1 cellular context compared by ENCODE assay signal in the genomic region with DNA sequence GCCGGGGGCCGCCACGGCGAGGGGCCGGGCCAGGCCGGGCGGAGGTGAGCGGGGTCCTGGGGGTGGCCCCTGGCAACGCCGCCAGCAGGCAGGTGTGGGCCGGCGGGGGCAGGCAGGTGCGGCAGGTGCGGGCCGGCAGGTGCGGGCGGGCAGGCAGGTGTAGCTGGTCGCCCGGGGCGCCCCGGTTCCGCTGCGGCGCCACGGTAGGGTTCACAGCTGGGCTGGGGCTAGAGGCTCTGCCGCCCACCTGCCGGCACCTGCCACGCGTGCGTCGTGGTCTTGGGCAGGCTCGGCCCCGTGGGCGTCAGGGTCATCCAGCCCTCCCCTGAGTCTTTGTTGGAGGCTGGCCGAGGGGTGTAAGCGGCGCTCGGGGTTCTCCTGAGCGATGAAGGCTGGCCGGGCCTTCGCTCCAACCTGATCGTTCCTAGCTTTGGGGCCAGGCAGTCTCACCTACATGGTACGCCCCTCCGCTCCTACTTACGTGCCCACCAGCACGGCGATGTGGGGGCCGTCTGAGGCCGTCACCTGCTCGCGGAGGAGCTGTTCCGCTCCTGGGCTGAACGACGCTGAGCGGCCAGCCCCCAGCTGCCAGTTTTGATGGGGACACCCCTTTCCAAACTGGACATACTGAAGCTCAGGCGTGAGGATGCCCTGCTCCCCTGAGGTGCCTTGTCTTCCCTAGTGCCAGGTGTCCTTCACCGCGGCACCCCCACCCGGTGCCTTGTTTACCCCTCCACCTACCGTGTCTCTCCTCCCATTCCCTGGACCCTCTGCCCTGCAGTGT.
A peak's percentile ranks its signal among the peaks of the same experiment; 100 is the strongest.
TF ChIP-seq lines count a peak whose summit lies in the region.

No MANE protein-coding gene starts in this region.

TF ChIP-seq in K562, 482 proteins besides CTCF, POLR2A, EP300 and RAD21 (continued from another document and continues in another):
- TF ChIP-seq, protein P1, sequence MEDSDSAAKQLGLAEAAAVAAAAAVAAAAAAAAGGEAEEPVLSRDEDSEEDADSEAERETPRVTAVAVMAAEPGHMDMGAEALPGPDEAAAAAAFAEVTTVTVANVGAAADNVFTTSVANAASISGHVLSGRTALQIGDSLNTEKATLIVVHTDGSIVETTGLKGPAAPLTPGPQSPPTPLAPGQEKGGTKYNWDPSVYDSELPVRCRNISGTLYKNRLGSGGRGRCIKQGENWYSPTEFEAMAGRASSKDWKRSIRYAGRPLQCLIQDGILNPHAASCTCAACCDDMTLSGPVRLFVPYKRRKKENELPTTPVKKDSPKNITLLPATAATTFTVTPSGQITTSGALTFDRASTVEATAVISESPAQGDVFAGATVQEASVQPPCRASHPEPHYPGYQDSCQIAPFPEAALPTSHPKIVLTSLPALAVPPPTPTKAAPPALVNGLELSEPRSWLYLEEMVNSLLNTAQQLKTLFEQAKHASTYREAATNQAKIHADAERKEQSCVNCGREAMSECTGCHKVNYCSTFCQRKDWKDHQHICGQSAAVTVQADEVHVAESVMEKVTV (CRISPR knock-in tag; IDR thresholded peaks at IDR 0.05), result no peak
- TF ChIP-seq POLR2B (IDR thresholded peaks at IDR 0.05; ENCODE audit: low read depth, partially characterized antibody), result no peak
- TF ChIP-seq, protein P2, sequence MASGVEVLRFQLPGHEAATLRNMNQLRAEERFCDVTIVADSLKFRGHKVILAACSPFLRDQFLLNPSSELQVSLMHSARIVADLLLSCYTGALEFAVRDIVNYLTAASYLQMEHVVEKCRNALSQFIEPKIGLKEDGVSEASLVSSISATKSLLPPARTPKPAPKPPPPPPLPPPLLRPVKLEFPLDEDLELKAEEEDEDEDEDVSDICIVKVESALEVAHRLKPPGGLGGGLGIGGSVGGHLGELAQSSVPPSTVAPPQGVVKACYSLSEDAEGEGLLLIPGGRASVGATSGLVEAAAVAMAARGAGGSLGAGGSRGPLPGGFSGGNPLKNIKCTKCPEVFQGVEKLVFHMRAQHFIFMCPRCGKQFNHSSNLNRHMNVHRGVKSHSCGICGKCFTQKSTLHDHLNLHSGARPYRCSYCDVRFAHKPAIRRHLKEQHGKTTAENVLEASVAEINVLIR (CRISPR knock-in tag; IDR thresholded peaks at IDR 0.05), result no peak
- no peak for TF ChIP-seq SOX6 (IDR thresholded peaks at IDR 0.05)
- peak; percentile 47 for TF ChIP-seq RBM22 (IDR thresholded peaks at IDR 0.05; ENCODE audit: low read depth, low read length, poor library complexity, severe bottlenecking)
- TF ChIP-seq, protein P3, sequence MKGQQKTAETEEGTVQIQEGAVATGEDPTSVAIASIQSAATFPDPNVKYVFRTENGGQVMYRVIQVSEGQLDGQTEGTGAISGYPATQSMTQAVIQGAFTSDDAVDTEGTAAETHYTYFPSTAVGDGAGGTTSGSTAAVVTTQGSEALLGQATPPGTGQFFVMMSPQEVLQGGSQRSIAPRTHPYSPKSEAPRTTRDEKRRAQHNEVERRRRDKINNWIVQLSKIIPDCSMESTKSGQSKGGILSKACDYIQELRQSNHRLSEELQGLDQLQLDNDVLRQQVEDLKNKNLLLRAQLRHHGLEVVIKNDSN (CRISPR knock-in tag; IDR thresholded peaks at IDR 0.05), result no peak
- no peak for TF ChIP-seq ZNF143 (CRISPR knock-in tag; IDR thresholded peaks at IDR 0.05)
- no peak for TF ChIP-seq NR1H2 (CRISPR knock-in tag; IDR thresholded peaks at IDR 0.05)
- peak in 1 of 2 experiments; percentile 51; a peak in 1 of 4 replicates for TF ChIP-seq NONO (IDR thresholded peaks at IDR 0.05; ENCODE audit: low read depth in 2 of 2, low read length in 1 of 2)
- no peak for TF ChIP-seq ELF4 (CRISPR knock-in tag; IDR thresholded peaks at IDR 0.05)
- no peak for TF ChIP-seq SLC30A9 (CRISPR knock-in tag; IDR thresholded peaks at IDR 0.05)
- TF ChIP-seq HDAC2 (IDR thresholded peaks at IDR 0.05), result no peak
- TF ChIP-seq, protein P4, sequence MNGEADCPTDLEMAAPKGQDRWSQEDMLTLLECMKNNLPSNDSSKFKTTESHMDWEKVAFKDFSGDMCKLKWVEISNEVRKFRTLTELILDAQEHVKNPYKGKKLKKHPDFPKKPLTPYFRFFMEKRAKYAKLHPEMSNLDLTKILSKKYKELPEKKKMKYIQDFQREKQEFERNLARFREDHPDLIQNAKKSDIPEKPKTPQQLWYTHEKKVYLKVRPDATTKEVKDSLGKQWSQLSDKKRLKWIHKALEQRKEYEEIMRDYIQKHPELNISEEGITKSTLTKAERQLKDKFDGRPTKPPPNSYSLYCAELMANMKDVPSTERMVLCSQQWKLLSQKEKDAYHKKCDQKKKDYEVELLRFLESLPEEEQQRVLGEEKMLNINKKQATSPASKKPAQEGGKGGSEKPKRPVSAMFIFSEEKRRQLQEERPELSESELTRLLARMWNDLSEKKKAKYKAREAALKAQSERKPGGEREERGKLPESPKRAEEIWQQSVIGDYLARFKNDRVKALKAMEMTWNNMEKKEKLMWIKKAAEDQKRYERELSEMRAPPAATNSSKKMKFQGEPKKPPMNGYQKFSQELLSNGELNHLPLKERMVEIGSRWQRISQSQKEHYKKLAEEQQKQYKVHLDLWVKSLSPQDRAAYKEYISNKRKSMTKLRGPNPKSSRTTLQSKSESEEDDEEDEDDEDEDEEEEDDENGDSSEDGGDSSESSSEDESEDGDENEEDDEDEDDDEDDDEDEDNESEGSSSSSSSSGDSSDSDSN (IDR thresholded peaks at IDR 0.05; ENCODE audit: borderline replicate concordance in 1 of 2, low read depth in 2 of 2, low read length in 2 of 2), result no peak
- 0 out of 2 replicates have a peak, but pooled peaks have one; percentile 1 for TF ChIP-seq MBD2 (IDR thresholded peaks at IDR 0.05; ENCODE audit: borderline replicate concordance, low read depth)
- no peak for TF ChIP-seq PURB (CRISPR knock-in tag; IDR thresholded peaks at IDR 0.05; ENCODE audit: low read depth)
- TF ChIP-seq SIN3A (IDR thresholded peaks at IDR 0.05; ENCODE audit: borderline replicate concordance in 2 of 2, control insufficient read depth in 1 of 2, low read depth in 2 of 2, low read length in 2 of 2), result peak in 1 of 2 experiments; percentile 29; a peak in 1 of 4 replicates
- no peak for TF ChIP-seq SMARCA4 (IDR thresholded peaks at IDR 0.05)
- TF ChIP-seq C11orf30 (IDR thresholded peaks at IDR 0.05; ENCODE audit: low read depth), result no peak
- TF ChIP-seq, protein P5, sequence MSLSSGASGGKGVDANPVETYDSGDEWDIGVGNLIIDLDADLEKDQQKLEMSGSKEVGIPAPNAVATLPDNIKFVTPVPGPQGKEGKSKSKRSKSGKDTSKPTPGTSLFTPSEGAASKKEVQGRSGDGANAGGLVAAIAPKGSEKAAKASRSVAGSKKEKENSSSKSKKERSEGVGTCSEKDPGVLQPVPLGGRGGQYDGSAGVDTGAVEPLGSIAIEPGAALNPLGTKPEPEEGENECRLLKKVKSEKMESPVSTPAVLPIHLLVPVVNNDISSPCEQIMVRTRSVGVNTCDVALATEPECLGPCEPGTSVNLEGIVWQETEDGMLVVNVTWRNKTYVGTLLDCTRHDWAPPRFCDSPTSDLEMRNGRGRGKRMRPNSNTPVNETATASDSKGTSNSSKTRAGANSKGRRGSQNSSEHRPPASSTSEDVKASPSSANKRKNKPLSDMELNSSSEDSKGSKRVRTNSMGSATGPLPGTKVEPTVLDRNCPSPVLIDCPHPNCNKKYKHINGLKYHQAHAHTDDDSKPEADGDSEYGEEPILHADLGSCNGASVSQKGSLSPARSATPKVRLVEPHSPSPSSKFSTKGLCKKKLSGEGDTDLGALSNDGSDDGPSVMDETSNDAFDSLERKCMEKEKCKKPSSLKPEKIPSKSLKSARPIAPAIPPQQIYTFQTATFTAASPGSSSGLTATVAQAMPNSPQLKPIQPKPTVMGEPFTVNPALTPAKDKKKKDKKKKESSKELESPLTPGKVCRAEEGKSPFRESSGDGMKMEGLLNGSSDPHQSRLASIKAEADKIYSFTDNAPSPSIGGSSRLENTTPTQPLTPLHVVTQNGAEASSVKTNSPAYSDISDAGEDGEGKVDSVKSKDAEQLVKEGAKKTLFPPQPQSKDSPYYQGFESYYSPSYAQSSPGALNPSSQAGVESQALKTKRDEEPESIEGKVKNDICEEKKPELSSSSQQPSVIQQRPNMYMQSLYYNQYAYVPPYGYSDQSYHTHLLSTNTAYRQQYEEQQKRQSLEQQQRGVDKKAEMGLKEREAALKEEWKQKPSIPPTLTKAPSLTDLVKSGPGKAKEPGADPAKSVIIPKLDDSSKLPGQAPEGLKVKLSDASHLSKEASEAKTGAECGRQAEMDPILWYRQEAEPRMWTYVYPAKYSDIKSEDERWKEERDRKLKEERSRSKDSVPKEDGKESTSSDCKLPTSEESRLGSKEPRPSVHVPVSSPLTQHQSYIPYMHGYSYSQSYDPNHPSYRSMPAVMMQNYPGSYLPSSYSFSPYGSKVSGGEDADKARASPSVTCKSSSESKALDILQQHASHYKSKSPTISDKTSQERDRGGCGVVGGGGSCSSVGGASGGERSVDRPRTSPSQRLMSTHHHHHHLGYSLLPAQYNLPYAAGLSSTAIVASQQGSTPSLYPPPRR (CRISPR knock-in tag; IDR thresholded peaks at IDR 0.05; ENCODE audit: borderline replicate concordance), result no peak
- no peak for TF ChIP-seq POU5F1 (IDR thresholded peaks at IDR 0.05; ENCODE audit: borderline replicate concordance, low read depth, low read length, partially characterized antibody)
- TF ChIP-seq, protein P6, sequence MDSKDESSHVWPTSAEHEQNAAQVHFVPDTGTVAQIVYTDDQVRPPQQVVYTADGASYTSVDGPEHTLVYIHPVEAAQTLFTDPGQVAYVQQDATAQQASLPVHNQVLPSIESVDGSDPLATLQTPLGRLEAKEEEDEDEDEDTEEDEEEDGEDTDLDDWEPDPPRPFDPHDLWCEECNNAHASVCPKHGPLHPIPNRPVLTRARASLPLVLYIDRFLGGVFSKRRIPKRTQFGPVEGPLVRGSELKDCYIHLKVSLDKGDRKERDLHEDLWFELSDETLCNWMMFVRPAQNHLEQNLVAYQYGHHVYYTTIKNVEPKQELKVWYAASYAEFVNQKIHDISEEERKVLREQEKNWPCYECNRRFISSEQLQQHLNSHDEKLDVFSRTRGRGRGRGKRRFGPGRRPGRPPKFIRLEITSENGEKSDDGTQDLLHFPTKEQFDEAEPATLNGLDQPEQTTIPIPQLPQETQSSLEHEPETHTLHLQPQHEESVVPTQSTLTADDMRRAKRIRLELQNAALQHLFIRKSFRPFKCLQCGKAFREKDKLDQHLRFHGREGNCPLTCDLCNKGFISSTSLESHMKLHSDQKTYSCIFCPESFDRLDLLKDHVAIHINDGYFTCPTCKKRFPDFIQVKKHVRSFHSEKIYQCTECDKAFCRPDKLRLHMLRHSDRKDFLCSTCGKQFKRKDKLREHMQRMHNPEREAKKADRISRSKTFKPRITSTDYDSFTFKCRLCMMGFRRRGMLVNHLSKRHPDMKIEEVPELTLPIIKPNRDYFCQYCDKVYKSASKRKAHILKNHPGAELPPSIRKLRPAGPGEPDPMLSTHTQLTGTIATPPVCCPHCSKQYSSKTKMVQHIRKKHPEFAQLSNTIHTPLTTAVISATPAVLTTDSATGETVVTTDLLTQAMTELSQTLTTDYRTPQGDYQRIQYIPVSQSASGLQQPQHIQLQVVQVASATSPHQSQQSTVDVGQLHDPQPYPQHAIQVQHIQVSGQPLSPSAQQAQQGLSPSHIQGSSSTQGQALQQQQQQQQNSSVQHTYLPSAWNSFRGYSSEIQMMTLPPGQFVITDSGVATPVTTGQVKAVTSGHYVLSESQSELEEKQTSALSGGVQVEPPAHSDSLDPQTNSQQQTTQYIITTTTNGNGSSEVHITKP (IDR thresholded peaks at IDR 0.05; ENCODE audit: partially characterized antibody), result no peak
- TF ChIP-seq CHD1 (IDR thresholded peaks at IDR 0.05; ENCODE audit: low read length), result peak; percentile 39
- TF ChIP-seq HDAC3 (IDR thresholded peaks at IDR 0.05; ENCODE audit: borderline replicate concordance, partially characterized antibody), result no peak
- TF ChIP-seq, protein P7, sequence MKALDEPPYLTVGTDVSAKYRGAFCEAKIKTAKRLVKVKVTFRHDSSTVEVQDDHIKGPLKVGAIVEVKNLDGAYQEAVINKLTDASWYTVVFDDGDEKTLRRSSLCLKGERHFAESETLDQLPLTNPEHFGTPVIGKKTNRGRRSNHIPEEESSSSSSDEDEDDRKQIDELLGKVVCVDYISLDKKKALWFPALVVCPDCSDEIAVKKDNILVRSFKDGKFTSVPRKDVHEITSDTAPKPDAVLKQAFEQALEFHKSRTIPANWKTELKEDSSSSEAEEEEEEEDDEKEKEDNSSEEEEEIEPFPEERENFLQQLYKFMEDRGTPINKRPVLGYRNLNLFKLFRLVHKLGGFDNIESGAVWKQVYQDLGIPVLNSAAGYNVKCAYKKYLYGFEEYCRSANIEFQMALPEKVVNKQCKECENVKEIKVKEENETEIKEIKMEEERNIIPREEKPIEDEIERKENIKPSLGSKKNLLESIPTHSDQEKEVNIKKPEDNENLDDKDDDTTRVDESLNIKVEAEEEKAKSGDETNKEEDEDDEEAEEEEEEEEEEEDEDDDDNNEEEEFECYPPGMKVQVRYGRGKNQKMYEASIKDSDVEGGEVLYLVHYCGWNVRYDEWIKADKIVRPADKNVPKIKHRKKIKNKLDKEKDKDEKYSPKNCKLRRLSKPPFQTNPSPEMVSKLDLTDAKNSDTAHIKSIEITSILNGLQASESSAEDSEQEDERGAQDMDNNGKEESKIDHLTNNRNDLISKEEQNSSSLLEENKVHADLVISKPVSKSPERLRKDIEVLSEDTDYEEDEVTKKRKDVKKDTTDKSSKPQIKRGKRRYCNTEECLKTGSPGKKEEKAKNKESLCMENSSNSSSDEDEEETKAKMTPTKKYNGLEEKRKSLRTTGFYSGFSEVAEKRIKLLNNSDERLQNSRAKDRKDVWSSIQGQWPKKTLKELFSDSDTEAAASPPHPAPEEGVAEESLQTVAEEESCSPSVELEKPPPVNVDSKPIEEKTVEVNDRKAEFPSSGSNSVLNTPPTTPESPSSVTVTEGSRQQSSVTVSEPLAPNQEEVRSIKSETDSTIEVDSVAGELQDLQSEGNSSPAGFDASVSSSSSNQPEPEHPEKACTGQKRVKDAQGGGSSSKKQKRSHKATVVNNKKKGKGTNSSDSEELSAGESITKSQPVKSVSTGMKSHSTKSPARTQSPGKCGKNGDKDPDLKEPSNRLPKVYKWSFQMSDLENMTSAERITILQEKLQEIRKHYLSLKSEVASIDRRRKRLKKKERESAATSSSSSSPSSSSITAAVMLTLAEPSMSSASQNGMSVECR (CRISPR knock-in tag; IDR thresholded peaks at IDR 0.05), result 0 out of 2 replicates have a peak, but pooled peaks have one; percentile 29
- TF ChIP-seq FOXA3 (CRISPR knock-in tag; conservative IDR thresholded peaks at IDR 0.05 in 1 of 2, IDR thresholded peaks at IDR 0.05 in 1 of 2), result no peak
- TF ChIP-seq, protein P8, sequence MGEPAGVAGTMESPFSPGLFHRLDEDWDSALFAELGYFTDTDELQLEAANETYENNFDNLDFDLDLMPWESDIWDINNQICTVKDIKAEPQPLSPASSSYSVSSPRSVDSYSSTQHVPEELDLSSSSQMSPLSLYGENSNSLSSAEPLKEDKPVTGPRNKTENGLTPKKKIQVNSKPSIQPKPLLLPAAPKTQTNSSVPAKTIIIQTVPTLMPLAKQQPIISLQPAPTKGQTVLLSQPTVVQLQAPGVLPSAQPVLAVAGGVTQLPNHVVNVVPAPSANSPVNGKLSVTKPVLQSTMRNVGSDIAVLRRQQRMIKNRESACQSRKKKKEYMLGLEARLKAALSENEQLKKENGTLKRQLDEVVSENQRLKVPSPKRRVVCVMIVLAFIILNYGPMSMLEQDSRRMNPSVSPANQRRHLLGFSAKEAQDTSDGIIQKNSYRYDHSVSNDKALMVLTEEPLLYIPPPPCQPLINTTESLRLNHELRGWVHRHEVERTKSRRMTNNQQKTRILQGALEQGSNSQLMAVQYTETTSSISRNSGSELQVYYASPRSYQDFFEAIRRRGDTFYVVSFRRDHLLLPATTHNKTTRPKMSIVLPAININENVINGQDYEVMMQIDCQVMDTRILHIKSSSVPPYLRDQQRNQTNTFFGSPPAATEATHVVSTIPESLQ (CRISPR knock-in tag; IDR thresholded peaks at IDR 0.05), result no peak
- no peak for TF ChIP-seq TEAD1 (CRISPR knock-in tag; IDR thresholded peaks at IDR 0.05)
- TF ChIP-seq ZNF551 (CRISPR knock-in tag; IDR thresholded peaks at IDR 0.05), result no peak
- TF ChIP-seq BRF1 (IDR thresholded peaks at IDR 0.05; ENCODE audit: borderline replicate concordance, extremely low read depth, insufficient read length), result no peak
- peak; percentile 64 for TF ChIP-seq POLR2G (IDR thresholded peaks at IDR 0.05; ENCODE audit: low read depth, low read length)
